Comparison of ENCODE assay signal across 20 cellular contexts in genomic region chr15:92117301-92117731, GRCh38.
A peak's percentile ranks its signal among the peaks of the same experiment; 100 is the strongest.
DNase-seq lines count a peak whose midpoint lies in the region; ATAC-seq and TF ChIP-seq lines count a peak whose summit lies in the region.
"Had no signal": no experiment of that assay in that cellular context is flagged by ENCODE, and none has a peak within 500 bp of the region (broad histone marks: within the 10 kb centered on the region; RNA-seq: fewer than 3 reads in every experiment).

No MANE protein-coding gene starts in this region.

- H3K36me3 ChIP-seq in GM23248 (ENCODE audit: low read depth) (no peaks in the 10 kb centered on the region), RWPE2 (ENCODE audit: low read depth) (no peaks in the 10 kb centered on the region; the same call in 1 of the 2 replicates), stomach (peaks cover 0 to 25% (median 20%) of the 10 kb centered on the region in 4 donors)
- H3K36me3 ChIP-seq: sigmoid colon had no signal

- DNase-seq in GM23248 (peak; percentile 31), RWPE2 (ENCODE audit: low spot score) (peak; percentile 11), left ventricle myocardium superior (no peak), stomach (peak; percentile 33), T-helper 2 cell (no peak)
- DNase-seq in activated naive CD4-positive, alpha-beta T cell (lab: John Stamatoyannopoulos, UW), result no peak
- DNase-seq: activated CD8-positive, alpha-beta T cell treated with anti-CD3 and anti-CD28 coated beads, Interleukin-2, amount 10 ng/mL, durations not matched to agents 7 days and 5 days; activated naive CD4-positive, alpha-beta T cell treated with anti-CD3 and anti-CD28 coated beads, Interleukin-2, amount 50 U/mL, for 16 hours; activated T-cell treated with anti-CD3 and anti-CD28 coated beads, Interleukin-2, amount 50 U/mL, for 24 hours; lower lobe of right lung; MM.1S; NCI-H1436 treated with DMSO at 0.1 percent for 48 hours; NCI-H2171 treated with DMSO at 0.1 percent for 48 hours; NCI-H774; stimulated activated CD4-positive, alpha-beta T cell treated with anti-CD3 and anti-CD28 coated beads, Interleukin-1b, Interleukin-23, amount 100 ng/mL, for 48 hours; stimulated activated naive CD4-positive, alpha-beta T cell; tibial artery had no signal

- in situ Hi-C loops in GM23248 (cut with MboI), result no loop called here

- H3K4me2 ChIP-seq in GM23248 (ENCODE audit: unreplicated experiment), result no peak overlapping the region
- H3K4me2 ChIP-seq: BLaER1 had no signal

- no peak overlapping the region for H2AFZ ChIP-seq in GM23248

- H3K4me1 ChIP-seq in GM23248 (ENCODE audit: insufficient read depth), result peaks cover 15% of the 10 kb centered on the region; the same call in 1 of the 2 replicates
- peaks cover 10% of the 10 kb centered on the region for H3K4me1 ChIP-seq in RWPE2 (ENCODE audit: insufficient read depth, poor library complexity, severe bottlenecking)
- H3K4me1 ChIP-seq in stomach, result peaks cover 0 to 21% (median 13%) of the 10 kb centered on the region in 4 donors
- H3K4me1 ChIP-seq: BLaER1 had no signal

- no peak overlapping the region for H3K27ac ChIP-seq in GM23248
- no peak overlapping the region for H3K27ac ChIP-seq in RWPE2 (ENCODE audit: poor library complexity, severe bottlenecking)
- H3K27ac ChIP-seq in stomach, result no peak overlapping the region
- H3K27ac ChIP-seq: BLaER1, lower lobe of right lung, sigmoid colon, tibial artery had no signal

- no peaks in the 10 kb centered on the region for H3K9me2 ChIP-seq in GM23248 (ENCODE audit: insufficient read depth)

- no peak overlapping the region for H3K9ac ChIP-seq in GM23248
- H3K9ac ChIP-seq: BLaER1 had no signal

- TF ChIP-seq EP300 in stomach (IDR thresholded peaks at IDR 0.05), result no peak

- intact Hi-C loops in left ventricle myocardium superior (cut with micrococcal nuclease) (no loop called here), stomach (cut with DNase I; ENCODE audit: low total_unique reads) (no loop called here)

- no peaks in the 10 kb centered on the region for H3K9me3 ChIP-seq in GM23248 (ENCODE audit: low read depth)
- H3K9me3 ChIP-seq in RWPE2 (ENCODE audit: severe bottlenecking), result no peaks in the 10 kb centered on the region
- no peaks in the 10 kb centered on the region for H3K9me3 ChIP-seq in stomach
- H3K9me3 ChIP-seq: BLaER1, lower lobe of right lung, sigmoid colon, tibial artery had no signal

- H3F3A ChIP-seq in GM23248 (ENCODE audit: insufficient read depth), result peaks cover 14% of the 10 kb centered on the region; the same call in 1 of the 2 replicates

- ATAC-seq in RWPE2 (ENCODE audit: low read depth), result no peak
- ATAC-seq in left ventricle myocardium superior, result peak; percentile 59
- ATAC-seq in HG02870 (IDR thresholded peaks at IDR 0.05; ENCODE audit: unreplicated experiment), result no peak
- ATAC-seq: activated CD8-positive, alpha-beta T cell treated with anti-CD3 and anti-CD28 coated beads, Interleukin-2, amount 10 ng/mL, durations not matched to agents 7 days and 5 days had no signal

- no peak overlapping the region for H3K4me3 ChIP-seq in GM23248
- H3K4me3 ChIP-seq in RWPE2 (ENCODE audit: severe bottlenecking), result no peak overlapping the region
- no peak overlapping the region for H3K4me3 ChIP-seq in stomach
- H3K4me3 ChIP-seq: BLaER1, lower lobe of right lung, sigmoid colon, tibial artery had no signal

- no peak for TF ChIP-seq POLR2A in stomach (IDR thresholded peaks at IDR 0.05)

- TF ChIP-seq CTCF in RWPE2 (IDR thresholded peaks at IDR 0.05; ENCODE audit: poor library complexity, severe bottlenecking), result no peak
- no peak for TF ChIP-seq CTCF in stomach (IDR thresholded peaks at IDR 0.05)

- 12 to 17% methylated on average over 11 of the region's 11 CpGs for WGBS in GM23248 (ENCODE audit: low coverage in 1 of 2, low lambda C conversion rate in 2 of 2, missing lambda C conversion rate in 2 of 2), 2 experiments
- 25 to 49% (median 28%) methylated on average over 11 of the region's 11 CpGs for WGBS in stomach, 5 donors

- H3K27me3 ChIP-seq in GM23248 (replicated peaks; ENCODE audit: insufficient read depth) (no peaks in the 10 kb centered on the region), RWPE2 (ENCODE audit: insufficient read depth, poor library complexity, severe bottlenecking) (no peaks in the 10 kb centered on the region), stomach (no peaks in the 10 kb centered on the region)
- H3K27me3 ChIP-seq: BLaER1, sigmoid colon, tibial artery had no signal

- no peaks in the 10 kb centered on the region for H4K20me1 ChIP-seq in GM23248 (ENCODE audit: insufficient read depth)
- H4K20me1 ChIP-seq: BLaER1 had no signal

- H3K79me2 ChIP-seq in GM23248 (ENCODE audit: insufficient read depth), result no peaks in the 10 kb centered on the region

Comparison
In these comparisons a context has a peak if more than half of its experiments do, and no peak if none do; other contexts are left out.
1. DNase-seq: peak in GM23248 (single experiment), RWPE2 (single experiment) and stomach (single experiment); none in left ventricle myocardium superior (single experiment), T-helper 2 cell (0 of 5) and activated naive CD4-positive, alpha-beta T cell (0 of 4).